Comparison of ENCODE assay signal across 1 cellular context in the genomic region with DNA sequence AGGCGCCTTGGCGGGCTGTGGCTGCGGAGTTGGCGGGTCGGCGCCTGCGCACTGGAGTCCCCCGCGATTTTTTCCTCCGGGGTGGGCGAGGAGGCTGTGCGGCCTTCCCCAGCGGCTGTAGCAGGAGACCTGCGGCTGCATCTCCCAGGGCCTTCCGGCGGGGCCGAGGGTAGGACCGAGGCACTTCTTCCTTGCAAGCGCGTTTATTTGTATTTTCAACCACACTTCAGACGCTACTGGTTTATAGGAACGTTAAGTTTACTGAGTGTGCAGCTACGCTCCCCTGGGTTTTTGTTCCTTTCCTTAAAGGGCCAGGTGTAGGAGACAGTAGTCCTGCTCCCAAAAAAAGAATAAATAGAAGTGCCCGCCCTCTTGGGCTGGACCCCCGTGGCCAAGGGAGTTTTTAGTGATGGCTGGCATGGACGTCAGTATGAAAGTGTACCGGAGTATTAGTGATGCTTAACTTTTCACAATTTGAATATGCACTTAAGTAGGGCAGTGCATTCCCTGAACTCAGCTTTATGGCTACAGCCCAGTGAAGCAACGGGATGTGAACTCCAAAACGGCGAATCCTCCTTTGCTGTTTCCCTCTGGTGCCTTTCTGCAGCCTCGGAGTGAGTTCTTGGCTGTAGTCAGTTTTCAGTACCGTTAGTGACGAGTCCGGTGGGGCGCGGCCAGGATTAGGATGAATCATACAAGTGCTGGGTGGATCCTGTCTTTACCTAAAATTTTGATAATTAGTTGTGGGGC.
A peak's percentile ranks its signal among the peaks of the same experiment; 100 is the strongest.
TF ChIP-seq lines count a peak whose summit lies in the region.

No MANE protein-coding gene starts in this region.

TF ChIP-seq in HepG2, 621 proteins besides CTCF, POLR2A, EP300 and RAD21 (continued from another document and continues in another):
- 0 out of 2 replicates have a peak, but pooled peaks have one; percentile 27 for TF ChIP-seq NFAT5 (CRISPR knock-in tag; IDR thresholded peaks at IDR 0.05)
- 0 out of 2 replicates have a peak, but pooled peaks have one; percentile 20 for TF ChIP-seq KAT7 (CRISPR knock-in tag; IDR thresholded peaks at IDR 0.05; ENCODE audit: borderline replicate concordance)
- no peak for TF ChIP-seq AGO2 (optimal IDR thresholded peaks at IDR 0.05; ENCODE audit: low read depth, low read length)
- TF ChIP-seq, protein P1, sequence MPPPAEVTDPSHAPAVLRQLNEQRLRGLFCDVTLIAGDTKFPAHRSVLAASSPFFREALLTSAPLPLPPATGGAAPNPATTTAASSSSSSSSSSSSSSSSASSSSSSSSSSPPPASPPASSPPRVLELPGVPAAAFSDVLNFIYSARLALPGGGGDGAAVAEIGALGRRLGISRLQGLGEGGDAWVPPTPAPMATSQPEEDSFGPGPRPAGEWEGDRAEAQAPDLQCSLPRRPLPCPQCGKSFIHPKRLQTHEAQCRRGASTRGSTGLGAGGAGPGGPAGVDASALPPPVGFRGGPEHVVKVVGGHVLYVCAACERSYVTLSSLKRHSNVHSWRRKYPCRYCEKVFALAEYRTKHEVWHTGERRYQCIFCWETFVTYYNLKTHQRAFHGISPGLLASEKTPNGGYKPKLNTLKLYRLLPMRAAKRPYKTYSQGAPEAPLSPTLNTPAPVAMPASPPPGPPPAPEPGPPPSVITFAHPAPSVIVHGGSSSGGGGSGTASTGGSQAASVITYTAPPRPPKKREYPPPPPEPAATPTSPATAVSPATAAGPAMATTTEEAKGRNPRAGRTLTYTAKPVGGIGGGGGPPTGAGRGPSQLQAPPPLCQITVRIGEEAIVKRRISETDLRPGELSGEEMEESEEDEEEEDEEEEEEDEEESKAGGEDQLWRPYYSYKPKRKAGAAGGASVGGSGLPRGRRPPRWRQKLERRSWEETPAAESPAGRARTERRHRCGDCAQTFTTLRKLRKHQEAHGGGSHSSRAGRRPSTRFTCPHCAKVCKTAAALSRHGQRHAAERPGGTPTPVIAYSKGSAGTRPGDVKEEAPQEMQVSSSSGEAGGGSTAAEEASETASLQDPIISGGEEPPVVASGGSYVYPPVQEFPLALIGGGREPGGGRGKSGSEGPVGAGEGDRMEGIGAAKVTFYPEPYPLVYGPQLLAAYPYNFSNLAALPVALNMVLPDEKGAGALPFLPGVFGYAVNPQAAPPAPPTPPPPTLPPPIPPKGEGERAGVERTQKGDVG (CRISPR knock-in tag; IDR thresholded peaks at IDR 0.05; ENCODE audit: borderline replicate concordance): peak; percentile 94
- no peak for TF ChIP-seq SOX13 (IDR thresholded peaks at IDR 0.05)
- no peak for TF ChIP-seq SOX13 (CRISPR knock-in tag; conservative IDR thresholded peaks at IDR 0.05 in 1 of 2, IDR thresholded peaks at IDR 0.05 in 1 of 2)
- peak; percentile 33; the same call in 1 of the 2 replicates for TF ChIP-seq FIP1L1 (IDR thresholded peaks at IDR 0.05; ENCODE audit: borderline replicate concordance, insufficient read depth, low read depth, low read length)
- peak; percentile 86; the same call in 1 of the 2 replicates for TF ChIP-seq SNAI1 (CRISPR knock-in tag; IDR thresholded peaks at IDR 0.05; ENCODE audit: borderline replicate concordance)
- TF ChIP-seq SP5 (CRISPR knock-in tag; IDR thresholded peaks at IDR 0.05; ENCODE audit: borderline replicate concordance, low read depth): no peak
- TF ChIP-seq SYNCRIP (IDR thresholded peaks at IDR 0.05; ENCODE audit: insufficient read depth, low read depth, low read length): no peak
- no peak for TF ChIP-seq CBX5 (CRISPR knock-in tag; IDR thresholded peaks at IDR 0.05; ENCODE audit: borderline replicate concordance)
- peak; percentile 79; the same call in 1 of the 2 replicates for TF ChIP-seq KDM5B (CRISPR knock-in tag; IDR thresholded peaks at IDR 0.05; ENCODE audit: borderline replicate concordance)
- no peak for TF ChIP-seq ZKSCAN5 (CRISPR knock-in tag; IDR thresholded peaks at IDR 0.05)
- TF ChIP-seq ZNF329 (CRISPR knock-in tag; IDR thresholded peaks at IDR 0.05; ENCODE audit: low read depth): no peak
- TF ChIP-seq SIN3A (IDR thresholded peaks at IDR 0.05; ENCODE audit: borderline replicate concordance, low read depth, low read length): peak; percentile 79; the same call in 1 of the 2 replicates
- no peak for TF ChIP-seq MXD4 (CRISPR knock-in tag; IDR thresholded peaks at IDR 0.05)
- peak; percentile 61 for TF ChIP-seq NAIF1 (CRISPR knock-in tag; IDR thresholded peaks at IDR 0.05; ENCODE audit: borderline replicate concordance)
- peak; percentile 94 for TF ChIP-seq SATB2 (CRISPR knock-in tag; IDR thresholded peaks at IDR 0.05)
- TF ChIP-seq, protein P2, sequence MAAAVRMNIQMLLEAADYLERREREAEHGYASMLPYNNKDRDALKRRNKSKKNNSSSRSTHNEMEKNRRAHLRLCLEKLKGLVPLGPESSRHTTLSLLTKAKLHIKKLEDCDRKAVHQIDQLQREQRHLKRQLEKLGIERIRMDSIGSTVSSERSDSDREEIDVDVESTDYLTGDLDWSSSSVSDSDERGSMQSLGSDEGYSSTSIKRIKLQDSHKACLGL (CRISPR knock-in tag; IDR thresholded peaks at IDR 0.05): 0 out of 2 replicates have a peak, but pooled peaks have one; percentile 73
- TF ChIP-seq GFI1 (CRISPR knock-in tag; IDR thresholded peaks at IDR 0.05; ENCODE audit: borderline replicate concordance): peak; percentile 47
- 0 out of 2 replicates have a peak, but pooled peaks have one; percentile 52 for TF ChIP-seq MED13 (CRISPR knock-in tag; IDR thresholded peaks at IDR 0.05)
- peak; percentile 66; the same call in 1 of the 2 replicates for TF ChIP-seq ZFP90 (CRISPR knock-in tag; IDR thresholded peaks at IDR 0.05; ENCODE audit: borderline replicate concordance)
- TF ChIP-seq NR2F6 (IDR thresholded peaks at IDR 0.05): no peak; the same call in 1 of the 2 replicates
- TF ChIP-seq NR2F6 (CRISPR knock-in tag; IDR thresholded peaks at IDR 0.05): 0 out of 2 replicates have a peak, but pooled peaks have one; percentile 2
- no peak for TF ChIP-seq HDAC6 (IDR thresholded peaks at IDR 0.05; ENCODE audit: low read depth, low read length)
- TF ChIP-seq, protein P3, sequence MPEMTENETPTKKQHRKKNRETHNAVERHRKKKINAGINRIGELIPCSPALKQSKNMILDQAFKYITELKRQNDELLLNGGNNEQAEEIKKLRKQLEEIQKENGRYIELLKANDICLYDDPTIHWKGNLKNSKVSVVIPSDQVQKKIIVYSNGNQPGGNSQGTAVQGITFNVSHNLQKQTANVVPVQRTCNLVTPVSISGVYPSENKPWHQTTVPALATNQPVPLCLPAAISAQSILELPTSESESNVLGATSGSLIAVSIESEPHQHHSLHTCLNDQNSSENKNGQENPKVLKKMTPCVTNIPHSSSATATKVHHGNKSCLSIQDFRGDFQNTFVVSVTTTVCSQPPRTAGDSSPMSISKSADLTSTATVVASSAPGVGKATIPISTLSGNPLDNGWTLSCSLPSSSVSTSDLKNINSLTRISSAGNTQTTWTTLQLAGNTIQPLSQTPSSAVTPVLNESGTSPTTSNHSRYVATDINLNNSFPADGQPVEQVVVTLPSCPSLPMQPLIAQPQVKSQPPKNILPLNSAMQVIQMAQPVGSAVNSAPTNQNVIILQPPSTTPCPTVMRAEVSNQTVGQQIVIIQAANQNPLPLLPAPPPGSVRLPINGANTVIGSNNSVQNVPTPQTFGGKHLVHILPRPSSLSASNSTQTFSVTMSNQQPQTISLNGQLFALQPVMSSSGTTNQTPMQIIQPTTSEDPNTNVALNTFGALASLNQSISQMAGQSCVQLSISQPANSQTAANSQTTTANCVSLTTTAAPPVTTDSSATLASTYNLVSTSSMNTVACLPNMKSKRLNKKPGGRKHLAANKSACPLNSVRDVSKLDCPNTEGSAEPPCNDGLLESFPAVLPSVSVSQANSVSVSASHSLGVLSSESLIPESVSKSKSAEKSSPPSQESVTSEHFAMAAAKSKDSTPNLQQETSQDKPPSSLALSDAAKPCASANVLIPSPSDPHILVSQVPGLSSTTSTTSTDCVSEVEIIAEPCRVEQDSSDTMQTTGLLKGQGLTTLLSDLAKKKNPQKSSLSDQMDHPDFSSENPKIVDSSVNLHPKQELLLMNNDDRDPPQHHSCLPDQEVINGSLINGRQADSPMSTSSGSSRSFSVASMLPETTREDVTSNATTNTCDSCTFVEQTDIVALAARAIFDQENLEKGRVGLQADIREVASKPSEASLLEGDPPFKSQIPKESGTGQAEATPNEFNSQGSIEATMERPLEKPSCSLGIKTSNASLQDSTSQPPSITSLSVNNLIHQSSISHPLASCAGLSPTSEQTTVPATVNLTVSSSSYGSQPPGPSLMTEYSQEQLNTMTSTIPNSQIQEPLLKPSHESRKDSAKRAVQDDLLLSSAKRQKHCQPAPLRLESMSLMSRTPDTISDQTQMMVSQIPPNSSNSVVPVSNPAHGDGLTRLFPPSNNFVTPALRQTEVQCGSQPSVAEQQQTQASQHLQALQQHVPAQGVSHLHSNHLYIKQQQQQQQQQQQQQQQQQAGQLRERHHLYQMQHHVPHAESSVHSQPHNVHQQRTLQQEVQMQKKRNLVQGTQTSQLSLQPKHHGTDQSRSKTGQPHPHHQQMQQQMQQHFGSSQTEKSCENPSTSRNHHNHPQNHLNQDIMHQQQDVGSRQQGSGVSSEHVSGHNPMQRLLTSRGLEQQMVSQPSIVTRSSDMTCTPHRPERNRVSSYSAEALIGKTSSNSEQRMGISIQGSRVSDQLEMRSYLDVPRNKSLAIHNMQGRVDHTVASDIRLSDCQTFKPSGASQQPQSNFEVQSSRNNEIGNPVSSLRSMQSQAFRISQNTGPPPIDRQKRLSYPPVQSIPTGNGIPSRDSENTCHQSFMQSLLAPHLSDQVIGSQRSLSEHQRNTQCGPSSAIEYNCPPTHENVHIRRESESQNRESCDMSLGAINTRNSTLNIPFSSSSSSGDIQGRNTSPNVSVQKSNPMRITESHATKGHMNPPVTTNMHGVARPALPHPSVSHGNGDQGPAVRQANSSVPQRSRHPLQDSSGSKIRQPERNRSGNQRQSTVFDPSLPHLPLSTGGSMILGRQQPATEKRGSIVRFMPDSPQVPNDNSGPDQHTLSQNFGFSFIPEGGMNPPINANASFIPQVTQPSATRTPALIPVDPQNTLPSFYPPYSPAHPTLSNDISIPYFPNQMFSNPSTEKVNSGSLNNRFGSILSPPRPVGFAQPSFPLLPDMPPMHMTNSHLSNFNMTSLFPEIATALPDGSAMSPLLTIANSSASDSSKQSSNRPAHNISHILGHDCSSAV (CRISPR knock-in tag; IDR thresholded peaks at IDR 0.05; ENCODE audit: borderline replicate concordance): no peak
- TF ChIP-seq ZNF136 (CRISPR knock-in tag; IDR thresholded peaks at IDR 0.05; ENCODE audit: low read depth): peak; percentile 34; the same call in 1 of the 2 replicates
- TF ChIP-seq ZNF556 (CRISPR knock-in tag; IDR thresholded peaks at IDR 0.05; ENCODE audit: borderline replicate concordance): peak; percentile 85; the same call in 1 of the 2 replicates
- TF ChIP-seq ZMYM4 (CRISPR knock-in tag; IDR thresholded peaks at IDR 0.05): peak; percentile 36; the same call in 1 of the 2 replicates
- TF ChIP-seq XBP1 (CRISPR knock-in tag; IDR thresholded peaks at IDR 0.05): peak; percentile 13; the same call in 1 of the 2 replicates
- TF ChIP-seq, protein P4, sequence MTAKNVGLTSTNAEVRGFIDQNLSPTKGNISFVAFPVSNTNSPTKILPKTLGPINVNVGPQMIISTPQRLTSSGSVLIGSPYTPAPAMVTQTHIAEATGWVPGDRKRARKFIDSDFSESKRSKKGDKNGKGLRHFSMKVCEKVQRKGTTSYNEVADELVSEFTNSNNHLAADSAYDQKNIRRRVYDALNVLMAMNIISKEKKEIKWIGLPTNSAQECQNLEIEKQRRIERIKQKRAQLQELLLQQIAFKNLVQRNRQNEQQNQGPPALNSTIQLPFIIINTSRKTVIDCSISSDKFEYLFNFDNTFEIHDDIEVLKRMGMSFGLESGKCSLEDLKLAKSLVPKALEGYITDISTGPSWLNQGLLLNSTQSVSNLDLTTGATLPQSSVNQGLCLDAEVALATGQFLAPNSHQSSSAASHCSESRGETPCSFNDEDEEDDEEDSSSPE (CRISPR knock-in tag; IDR thresholded peaks at IDR 0.05): peak; percentile 93
- no peak for TF ChIP-seq ZNF468 (CRISPR knock-in tag; IDR thresholded peaks at IDR 0.05)
- TF ChIP-seq TAF1 (CRISPR knock-in tag; IDR thresholded peaks at IDR 0.05): peak; percentile 75
